21 cellular contexts compared by ENCODE assay signal in the genomic region with DNA sequence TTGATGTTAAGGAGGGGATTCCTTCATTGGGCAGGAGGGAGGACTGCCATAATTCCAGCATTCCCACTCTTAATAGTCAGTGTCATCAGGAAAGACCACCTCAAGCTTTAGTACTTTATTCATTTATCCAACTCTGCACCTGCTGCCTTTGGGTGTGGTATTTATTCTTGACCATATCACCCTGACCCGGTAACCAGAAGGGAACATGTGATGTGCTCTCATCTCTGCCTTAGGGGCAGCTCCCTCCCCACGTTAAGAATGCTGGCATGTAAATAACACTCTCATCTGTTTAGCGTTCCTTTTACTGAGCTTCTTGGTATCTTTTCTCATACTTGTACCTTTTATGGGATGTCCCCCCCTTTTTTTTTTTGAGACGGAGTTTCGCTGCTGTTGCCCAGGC. TPM values are rescaled to one million over a fixed set of nuclear protein-coding genes. Genes with fewer than 3 reads are reported as not detected.
A peak's percentile ranks its signal among the peaks of the same experiment; 100 is the strongest.
DNase-seq lines count a peak whose midpoint lies in the region; ATAC-seq, FAIRE-seq and TF ChIP-seq lines count a peak whose summit lies in the region.
"Had no signal": no experiment of that assay in that cellular context is flagged by ENCODE, and none has a peak within 500 bp of the region (broad histone marks: within the 10 kb centered on the region; RNA-seq: fewer than 3 reads in every experiment).

No MANE protein-coding gene starts in this region.

- intact Hi-C loops in left ventricle myocardium inferior (cut with micrococcal nuclease) = no loop called here
- intact Hi-C loops in right cardiac atrium (cut with DNase I) = no loop called here

- H3K4me1 ChIP-seq in left ventricle myocardium inferior (peaks cover 80% of the 10 kb centered on the region), right cardiac atrium (ENCODE audit: control insufficient read depth, insufficient read depth, low read length) (peaks cover 4% of the 10 kb centered on the region)

- H3K27me3 ChIP-seq in left ventricle myocardium inferior (ENCODE audit: low read depth) (no peaks in the 10 kb centered on the region), right cardiac atrium (ENCODE audit: control insufficient read depth, insufficient read depth) (no peaks in the 10 kb centered on the region)
- H3K27me3 ChIP-seq: BLaER1 treated with 17β-estradiol and CSF1 and Interleukin-3, amounts not matched to agents 10 nM and 100 nM had no signal

- no peak for FAIRE-seq in urothelium cell line (lab: Jason Lieb, UNC)
- FAIRE-seq: GM12878, H1 had no signal

- H3K4me3 ChIP-seq in left ventricle myocardium inferior = peak overlapping the region; percentile 4
- no peak overlapping the region for H3K4me3 ChIP-seq in right cardiac atrium (ENCODE audit: low read length)
- H3K4me3 ChIP-seq: BLaER1 treated with 17β-estradiol and CSF1 and Interleukin-3, amounts not matched to agents 10 nM and 100 nM; GM12878 had no signal

- no peak for TF ChIP-seq CTCF in left ventricle myocardium inferior (IDR thresholded peaks at IDR 0.05; ENCODE audit: borderline replicate concordance)

- 67% methylated on average over 5 of the region's 5 CpGs for WGBS in right cardiac atrium

- DNase-seq in left ventricle myocardium inferior (no peak), right cardiac atrium (no peak), HUDEP-2 (lab: John Stamatoyannopoulos, UW; ENCODE audit: unreplicated experiment in 76 of 76) (peak in 40 of 76 experiments; percentile 5 to 63 (median 24)), left lobe of liver (ENCODE audit: low spot score) (no peak), urothelium cell line (ENCODE audit: low spot score) (no peak), NCI-H1417 treated with DMSO at 0.1 percent for 48 hours (lab: John Stamatoyannopoulos, UW) (no peak)
- no peak for DNase-seq in stimulated activated naive B cell treated with anti-CD40 and anti-IgM and Interleukin-4, amounts not matched to agents 10 μg/mL and 1 μg/mL and 100 μg/mL, for 72 hours
- DNase-seq: CD4-positive, CD25-positive, alpha-beta regulatory T cell; CD8-positive, alpha-beta memory T cell; COR-L47; DMS 273 treated with DMSO at 0.1 percent for 48 hours; DMS53; DND-41; EL; H9; IMR-90 had no signal

- H3K27me3 Mint-ChIP-seq in stimulated activated naive B cell treated with anti-CD40 and anti-IgM and Interleukin-4, amounts not matched to agents 10 μg/mL and 1 μg/mL and 100 μg/mL, for 72 hours = no peaks in the 10 kb centered on the region
- H3K27me3 Mint-ChIP-seq: B cell; CD4-positive, CD25-positive, alpha-beta regulatory T cell; CD8-positive, alpha-beta memory T cell had no signal

- no peaks in the 10 kb centered on the region for H3K9me3 ChIP-seq in left ventricle myocardium inferior (replicated peaks)
- no peaks in the 10 kb centered on the region for H3K9me3 ChIP-seq in right cardiac atrium (ENCODE audit: control insufficient read depth, low read length)

- peak overlapping the region; percentile 47 for H3K27ac Mint-ChIP-seq in stimulated activated naive B cell treated with anti-CD40 and anti-IgM and Interleukin-4, amounts not matched to agents 10 μg/mL and 1 μg/mL and 100 μg/mL, for 72 hours
- H3K27ac Mint-ChIP-seq: B cell, H9 had no signal

- H3K27ac ChIP-seq in left ventricle myocardium inferior (replicated peaks) (peak overlapping the region; percentile 57), right cardiac atrium (ENCODE audit: low read length) (no peak overlapping the region)
- H3K27ac ChIP-seq: BLaER1 treated with 17β-estradiol and CSF1 and Interleukin-3, amounts not matched to agents 10 nM and 100 nM had no signal

- H3K36me3 ChIP-seq in left ventricle myocardium inferior = peaks cover 32% of the 10 kb centered on the region

- H3K4me3 Mint-ChIP-seq in stimulated activated naive B cell treated with anti-CD40 and anti-IgM and Interleukin-4, amounts not matched to agents 10 μg/mL and 1 μg/mL and 100 μg/mL, for 72 hours = no peak overlapping the region
- H3K4me3 Mint-ChIP-seq: B cell; CD8-positive, alpha-beta memory T cell; H9 had no signal

- H3K36me3 Mint-ChIP-seq in stimulated activated naive B cell treated with anti-CD40 and anti-IgM and Interleukin-4, amounts not matched to agents 10 μg/mL and 1 μg/mL and 100 μg/mL, for 72 hours = peaks cover 6 to 22% of the 10 kb centered on the region in 2 donors

- peaks cover 41 to 78% of the 10 kb centered on the region in 2 donors for H3K4me1 Mint-ChIP-seq in stimulated activated naive B cell treated with anti-CD40 and anti-IgM and Interleukin-4, amounts not matched to agents 10 μg/mL and 1 μg/mL and 100 μg/mL, for 72 hours
- H3K4me1 Mint-ChIP-seq: H9 had no signal

- no peaks in the 10 kb centered on the region for H3K9me3 Mint-ChIP-seq in stimulated activated naive B cell treated with anti-CD40 and anti-IgM and Interleukin-4, amounts not matched to agents 10 μg/mL and 1 μg/mL and 100 μg/mL, for 72 hours
- H3K9me3 Mint-ChIP-seq: CD4-positive, CD25-positive, alpha-beta regulatory T cell; CD8-positive, alpha-beta memory T cell had no signal

- no peak for ATAC-seq in right cardiac atrium
- peak; percentile 21 for ATAC-seq in left lobe of liver
- ATAC-seq in stimulated activated naive B cell treated with anti-CD40 and anti-IgM and Interleukin-4, amounts not matched to agents 10 μg/mL and 1 μg/mL and 100 μg/mL, for 72 hours (replicated peaks) = no peak
- ATAC-seq in HG02885 (IDR thresholded peaks at IDR 0.05; ENCODE audit: poor library complexity, unreplicated experiment) = no peak
- ATAC-seq: GM12878 had no signal

RNA-seq across cellular contexts. Expression of a gene that starts 7.7 kb away (rescaled TPM):
- total RNA-seq in left ventricle myocardium inferior (126 TPM), right cardiac atrium (100 to 1,000 TPM in 2 of 4 donors, 10 to 100 TPM in 2; 81.6 to 114 (median 102) TPM), left lobe of liver (363 TPM)
- polyA plus RNA-seq in right cardiac atrium = 67.6 TPM

Comparison
In these comparisons a context has a peak if more than half of its experiments do, and no peak if none do; other contexts are left out.
1. DNase-seq: peak in HUDEP-2 (40 of 76); none in left ventricle myocardium inferior (single experiment), right cardiac atrium (0 of 3), left lobe of liver (single experiment), stimulated activated naive B cell treated with anti-CD40 and anti-IgM and Interleukin-4, amounts not matched to agents 10 μg/mL and 1 μg/mL and 100 μg/mL, for 72 hours (single experiment), urothelium cell line (single experiment) and NCI-H1417 treated with DMSO at 0.1 percent for 48 hours (single experiment).